Comparison of ENCODE assay signal across 15 cellular contexts in genomic region chr7:117129538-117129955, GRCh38.
DNase-seq lines count a peak whose midpoint lies in the region; ATAC-seq and TF ChIP-seq lines count a peak whose summit lies in the region.
"Had no signal": no experiment of that assay in that cellular context is flagged by ENCODE, and none has a peak within 500 bp of the region (broad histone marks: within the 10 kb centered on the region; RNA-seq: fewer than 3 reads in every experiment).

No MANE protein-coding gene starts in this region.

- no peak for TF ChIP-seq CTCF in left ventricle myocardium inferior (IDR thresholded peaks at IDR 0.05; ENCODE audit: borderline replicate concordance)
- no peak for TF ChIP-seq CTCF in right atrium auricular region (IDR thresholded peaks at IDR 0.05)
- TF ChIP-seq CTCF in GM10248 (IDR thresholded peaks at IDR 0.05; ENCODE audit: control extremely low read depth, extremely low read depth, low read depth, missing control alignments) = no peak

- H3K4me1 ChIP-seq in left ventricle myocardium inferior (peaks cover 29% of the 10 kb centered on the region), right atrium auricular region (peaks cover 0 to 9% of the 10 kb centered on the region in 2 donors)

- no peak overlapping the region for H3K27ac ChIP-seq in left ventricle myocardium inferior (replicated peaks)
- no peak overlapping the region for H3K27ac ChIP-seq in right atrium auricular region

- intact Hi-C loops in Right ventricle myocardium inferior (cut with DNase I) = loop anchor here (10.0 kb wide), 2 partner anchors 535 to 955 kb away; no protein-coding TSS in a partner anchor
- intact Hi-C loops in left ventricle myocardium inferior (cut with micrococcal nuclease) = no loop called here

- H3K27me3 ChIP-seq in left ventricle myocardium inferior (ENCODE audit: low read depth) = no peaks in the 10 kb centered on the region
- no peaks in the 10 kb centered on the region for H3K27me3 ChIP-seq in right atrium auricular region

- H3K9me3 ChIP-seq in left ventricle myocardium inferior (replicated peaks) (no peaks in the 10 kb centered on the region), right atrium auricular region (no peaks in the 10 kb centered on the region)

- peaks cover 15% of the 10 kb centered on the region for H3K36me3 ChIP-seq in left ventricle myocardium inferior
- peaks cover 15% of the 10 kb centered on the region for H3K36me3 ChIP-seq in right atrium auricular region

- CTCF ChIA-PET in GM10248 (lab: Yijun Ruan, JAX) = interaction anchor here (0.9 to 3.1 kb wide), 9 partner anchors 9 to 217 kb away, joined by 3 to 17 read pairs (median 8); no protein-coding TSS in a partner anchor

- ATAC-seq in Right ventricle myocardium inferior (peak; percentile 53), HG03135 (IDR thresholded peaks at IDR 0.05; ENCODE audit: unreplicated experiment) (no peak)
- ATAC-seq: GM12878 had no signal

- POLR2A ChIA-PET in GM10248 (lab: Yijun Ruan, JAX) = no interaction called here

- no peak overlapping the region for H3K4me3 ChIP-seq in left ventricle myocardium inferior
- H3K4me3 ChIP-seq in right atrium auricular region = no peak overlapping the region
- H3K4me3 ChIP-seq: GM12878 had no signal

- no peak for DNase-seq in Right ventricle myocardium inferior (ENCODE audit: missing footprints)
- DNase-seq in left ventricle myocardium inferior = no peak
- DNase-seq in fibroblast of gingiva (ENCODE audit: low read depth) = peak; percentile 24
- peak; percentile 63 for DNase-seq in right atrium auricular region (ENCODE audit: low spot score)
- DNase-seq in stromal cell of bone marrow (ENCODE audit: low read depth) = peak; percentile 51
- DNase-seq in dedifferentiated amniotic fluid mesenchymal stem cell (ENCODE audit: extremely low spot score) = no peak
- DNase-seq in GM10248 (ENCODE audit: extremely low spot score) = no peak
- DNase-seq: COR-L47, MV-4-11, NCI-H1436, NCI-H2029 treated with DMSO at 0.1 percent for 48 hours, NCI-H510A treated with DMSO at 0.1 percent for 48 hours, RPMI8226 had no signal

Comparison
In these comparisons a context has a peak if more than half of its experiments do, and no peak if none do; other contexts are left out.
1. DNase-seq: peak in fibroblast of gingiva (single experiment), right atrium auricular region (single experiment) and stromal cell of bone marrow (single experiment); none in Right ventricle myocardium inferior (single experiment), left ventricle myocardium inferior (single experiment), dedifferentiated amniotic fluid mesenchymal stem cell (single experiment) and GM10248 (single experiment).